20 cellular contexts compared by ENCODE assay signal in genomic region chr20:64149141-64149540, GRCh38. TPM values are rescaled to one million over a fixed set of nuclear protein-coding genes. Genes with fewer than 3 reads are reported as not detected.
DNase-seq lines count a peak whose midpoint lies in the region; ATAC-seq and TF ChIP-seq lines count a peak whose summit lies in the region.
"Had no signal": no experiment of that assay in that cellular context is flagged by ENCODE, and none has a peak within 500 bp of the region (broad histone marks: within the 10 kb centered on the region; RNA-seq: fewer than 3 reads in every experiment).

No MANE protein-coding gene starts in this region.

- H3K36me3 Mint-ChIP-seq in chondrocyte (ENCODE audit: low read depth) = peaks cover 2% of the 10 kb centered on the region

- intact Hi-C loops in cardiac septum (cut with DNase I) = no loop called here
- intact Hi-C loops in left cardiac atrium (cut with DNase I) = no loop called here
- intact Hi-C loops in posterior vena cava (cut with DNase I) = no loop called here

- no peaks in the 10 kb centered on the region for H3K4me1 ChIP-seq in osteoblast (ENCODE audit: insufficient read depth, low read length)

- peaks cover 15% of the 10 kb centered on the region for H3K27me3 Mint-ChIP-seq in chondrocyte (ENCODE audit: low read depth)

- no peaks in the 10 kb centered on the region for H3K79me2 ChIP-seq in osteoblast (ENCODE audit: insufficient read depth, low read length)

- no peak overlapping the region for H2AFZ ChIP-seq in osteoblast (ENCODE audit: low read length)
- H2AFZ ChIP-seq: GM23338 had no signal

- no peak for ATAC-seq in left cardiac atrium
- ATAC-seq: GM12878, GM23338 had no signal

- H3K4me3 Mint-ChIP-seq in chondrocyte (ENCODE audit: unreplicated experiment) = no peak overlapping the region
- H3K4me3 Mint-ChIP-seq: CD4-positive, alpha-beta T cell; GM23338; H9 had no signal

- no peak overlapping the region for H3K27ac Mint-ChIP-seq in chondrocyte (ENCODE audit: unreplicated experiment)
- H3K27ac Mint-ChIP-seq: CD4-positive, alpha-beta T cell; GM23338; H9 had no signal

- no peak overlapping the region for H3K27ac ChIP-seq in osteoblast (ENCODE audit: low read depth, low read length)
- H3K27ac ChIP-seq: BLaER1 treated with 17β-estradiol and CSF1 and Interleukin-3, amounts not matched to agents 10 nM and 100 nM had no signal

- H3K4me3 ChIP-seq in H7 (ENCODE audit: insufficient read depth, low read depth, low read length) = no peak overlapping the region
- H3K4me3 ChIP-seq in osteoblast (ENCODE audit: insufficient read depth, low read length) = no peak overlapping the region
- H3K4me3 ChIP-seq: BLaER1 treated with 17β-estradiol and CSF1 and Interleukin-3, amounts not matched to agents 10 nM and 100 nM; GM12878; GM23338 had no signal

- DNase-seq in cardiac septum (ENCODE audit: low spot score) (peak; percentile 19), left cardiac atrium (no peak), H7 (peak; percentile 19), chondrocyte (ENCODE audit: low spot score) (peak; percentile 79), posterior vena cava (ENCODE audit: low spot score) (peak; percentile 40), DMS53 treated with DMSO at 0.1 percent for 48 hours (lab: John Stamatoyannopoulos, UW; ENCODE audit: unreplicated experiment) (no peak), osteoblast (ENCODE audit: insufficient read length, low spot score, missing footprints) (no peak), CD1c-positive myeloid dendritic cell (ENCODE audit: extremely low spot score) (no peak)
- DNase-seq: ACHN; Calu3; CD4-positive, alpha-beta T cell; DMS 273 treated with DMSO at 0.1 percent for 48 hours; DMS79; H9 had no signal

- H3K4me2 ChIP-seq in osteoblast (ENCODE audit: insufficient read depth, low read length) = no peak overlapping the region
- H3K4me2 ChIP-seq: BLaER1 treated with 17β-estradiol and CSF1 and Interleukin-3, amounts not matched to agents 10 nM and 100 nM; GM23338 had no signal

- no peak for TF ChIP-seq CTCF in chondrocyte (IDR thresholded peaks at IDR 0.05)
- no peak for TF ChIP-seq CTCF in osteoblast (IDR thresholded peaks at IDR 0.05; ENCODE audit: extremely low read depth, low read depth, low read length)

- no peaks in the 10 kb centered on the region for H3K4me1 Mint-ChIP-seq in chondrocyte (ENCODE audit: low read depth)

- H4K20me1 ChIP-seq in osteoblast (ENCODE audit: insufficient read depth, low read length) = peaks cover 4% of the 10 kb centered on the region

- H3K9me3 Mint-ChIP-seq in chondrocyte (ENCODE audit: low read depth) = peaks cover 5% of the 10 kb centered on the region

- no peaks in the 10 kb centered on the region for H3K27me3 ChIP-seq in H7 (ENCODE audit: control insufficient read depth, insufficient read depth, low read length)
- H3K27me3 ChIP-seq in osteoblast (ENCODE audit: insufficient read depth, low read length) = no peaks in the 10 kb centered on the region
- H3K27me3 ChIP-seq: BLaER1 treated with 17β-estradiol and CSF1 and Interleukin-3, amounts not matched to agents 10 nM and 100 nM had no signal

- H3K36me3 ChIP-seq in H7 (replicated peaks; ENCODE audit: control insufficient read depth, insufficient read depth, low read length) = no peaks in the 10 kb centered on the region
- no peaks in the 10 kb centered on the region for H3K36me3 ChIP-seq in osteoblast (ENCODE audit: insufficient read depth, low read length)
- H3K36me3 ChIP-seq: BLaER1 treated with 17β-estradiol and CSF1 and Interleukin-3, amounts not matched to agents 10 nM and 100 nM had no signal

- peaks cover 7% of the 10 kb centered on the region for H3K9me3 ChIP-seq in osteoblast (ENCODE audit: low read depth, low read length)

RNA-seq across cellular contexts. Expression of gene MYT1, which starts 15.1 kb away (rescaled TPM):
- total RNA-seq in cardiac septum = not detected
- total RNA-seq in left cardiac atrium = under 1 TPM; 0.21 to 0.34 TPM
- total RNA-seq in H7 (2014; rRNA removed; shearing (Covaris generic)) = 0.69 and 2.1 TPM in 2 replicates
- total RNA-seq in chondrocyte = not detected in 3 replicates
- not detected for total RNA-seq in posterior vena cava
- not detected in 2 replicates for total RNA-seq in osteoblast
- total RNA-seq: GM12878 had no signal

RNA-seq across cellular contexts. Expression of gene NPBWR2, which starts 41.8 kb away (rescaled TPM):
- not detected for total RNA-seq in cardiac septum
- not detected for total RNA-seq in left cardiac atrium
- total RNA-seq in H7 (2014; rRNA removed; shearing (Covaris generic)) = not detected in 2 replicates
- total RNA-seq in chondrocyte = not detected in 3 replicates
- total RNA-seq in posterior vena cava = not detected
- total RNA-seq in osteoblast = not detected in 2 replicates
- total RNA-seq: A172, Calu3, G401, GM12878, GM23338, H9, HT-29 had no signal

Comparison
In these comparisons a context has a peak if more than half of its experiments do, and no peak if none do; other contexts are left out.
1. DNase-seq: peak in cardiac septum (single experiment), H7 (single experiment), chondrocyte (single experiment) and posterior vena cava (single experiment); none in left cardiac atrium (single experiment), DMS53 treated with DMSO at 0.1 percent for 48 hours (single experiment), osteoblast (single experiment) and CD1c-positive myeloid dendritic cell (single experiment).